ENCODE assay signal across 1 cellular context in genomic region chr4:42643685-42644084, GRCh38.
TF ChIP-seq lines count a peak whose summit lies in the region.

No MANE protein-coding gene starts in this region.

TF ChIP-seq in GM12878, 131 proteins besides CTCF, POLR2A, EP300 and RAD21 (continued from another document and continues in another):
- TF ChIP-seq SKIL (IDR thresholded peaks at IDR 0.05; ENCODE audit: low read depth, poor library complexity, severe bottlenecking) (no peak), SUPT20H (IDR thresholded peaks at IDR 0.05; ENCODE audit: borderline replicate concordance, control insufficient read depth, low read depth, low read length) (no peak), GATAD2B (conservative IDR thresholded peaks at IDR 0.05; ENCODE audit: low read depth) (no peak), KLF5 (IDR thresholded peaks at IDR 0.05; ENCODE audit: partially characterized antibody) (no peak), HDAC2 (IDR thresholded peaks at IDR 0.05) (no peak), PRDM15 (CRISPR knock-in tag; IDR thresholded peaks at IDR 0.05) (no peak), SRF (IDR thresholded peaks at IDR 0.05; ENCODE audit: low read depth in 2 of 2, low read length in 2 of 2) (no peak), SPI1 (IDR thresholded peaks at IDR 0.05; ENCODE audit: borderline replicate concordance, insufficient read depth, low read depth, low read length) (peak; percentile 10; the same call in 1 of the 2 replicates), ZBTB11 (CRISPR knock-in tag; IDR thresholded peaks at IDR 0.05) (no peak), IRF3 (IDR thresholded peaks at IDR 0.05) (no peak), SREBF2 (IDR thresholded peaks at IDR 0.05; ENCODE audit: low read length) (no peak), BRCA1 (IDR thresholded peaks at IDR 0.05; ENCODE audit: low read depth, low read length) (no peak), BCL3 (IDR thresholded peaks at IDR 0.05; ENCODE audit: borderline replicate concordance, insufficient read depth, low read depth, low read length, poor library complexity, severe bottlenecking) (peak; percentile 43), CREM (IDR thresholded peaks at IDR 0.05; ENCODE audit: low read depth) (peak; percentile 88), SIN3A (IDR thresholded peaks at IDR 0.05; ENCODE audit: low read depth, low read length) (peak; percentile 43; the same call in 1 of the 2 replicates), POLR2AphosphoS2 (IDR thresholded peaks at IDR 0.05; ENCODE audit: low read depth, low read length) (no peak), SUZ12 (IDR thresholded peaks at IDR 0.05; ENCODE audit: unreplicated experiment) (no peak), RCOR1 (conservative IDR thresholded peaks at IDR 0.05; ENCODE audit: low read depth, low read length) (no peak), USF2 (IDR thresholded peaks at IDR 0.05; ENCODE audit: borderline replicate concordance, low read depth, low read length) (no peak), RB1 (IDR thresholded peaks at IDR 0.05; ENCODE audit: borderline replicate concordance) (no peak), TAF1 (IDR thresholded peaks at IDR 0.05; ENCODE audit: borderline replicate concordance, low read depth, low read length) (peak; percentile 49; the same call in 1 of the 2 replicates), PAX5 (IDR thresholded peaks at IDR 0.05; ENCODE audit: borderline replicate concordance, low read depth, low read length) (no peak), ELK1 (IDR thresholded peaks at IDR 0.05; ENCODE audit: low read depth, low read length) (no peak; the same call in 1 of the 2 replicates), ZBTB33 (IDR thresholded peaks at IDR 0.05) (no peak), TCF3 (IDR thresholded peaks at IDR 0.05; ENCODE audit: borderline replicate concordance, insufficient read depth, low read depth, low read length) (no peak), SREBF1 (IDR thresholded peaks at IDR 0.05; ENCODE audit: low read length) (no peak), NFXL1 (IDR thresholded peaks at IDR 0.05; ENCODE audit: borderline replicate concordance) (no peak), ZNF592 (IDR thresholded peaks at IDR 0.05) (no peak), BHLHE40 (IDR thresholded peaks at IDR 0.05; ENCODE audit: borderline replicate concordance in 1 of 2, low read depth in 2 of 2, low read length in 1 of 2) (peak; percentile 25 to 41; a peak in 1 of 4 replicates), ZSCAN29 (IDR thresholded peaks at IDR 0.05) (no peak), YBX1 (IDR thresholded peaks at IDR 0.05) (no peak), PKNOX1 (IDR thresholded peaks at IDR 0.05) (peak; percentile 52; the same call in 1 of the 2 replicates), FOS (IDR thresholded peaks at IDR 0.05; ENCODE audit: borderline replicate concordance, extremely low read depth, insufficient read length) (no peak), YY1 (IDR thresholded peaks at IDR 0.05; ENCODE audit: low read depth, low read length) (no peak), IKZF2 (IDR thresholded peaks at IDR 0.05) (peak in 1 of 2 experiments; percentile 42; a peak in 2 of 4 replicates), NFYA (IDR thresholded peaks at IDR 0.05; ENCODE audit: borderline replicate concordance, low read depth, low read length) (no peak), KDM1A (IDR thresholded peaks at IDR 0.05; ENCODE audit: borderline replicate concordance) (no peak), ESRRA (IDR thresholded peaks at IDR 0.05; ENCODE audit: low read length) (0 out of 2 replicates have a peak, but pooled peaks have one; percentile 38)
